17 cellular contexts compared by ENCODE assay signal in genomic region chr1:73800376-73800775, GRCh38.
DNase-seq lines count a peak whose midpoint lies in the region; ATAC-seq and TF ChIP-seq lines count a peak whose summit lies in the region.
"Had no signal": no experiment of that assay in that cellular context is flagged by ENCODE, and none has a peak within 500 bp of the region (broad histone marks: within the 10 kb centered on the region; RNA-seq: fewer than 3 reads in every experiment).

No MANE protein-coding gene starts in this region.

- ATAC-seq in left lung: peak; percentile 47
- ATAC-seq in GM18505 (IDR thresholded peaks at IDR 0.05; ENCODE audit: unreplicated experiment): no peak
- ATAC-seq: activated CD8-positive, alpha-beta T cell treated with anti-CD3 and anti-CD28 coated beads for 36 hours; esophagus mucosa; natural killer cell treated with Interleukin-12 subunit alpha and Interleukin-12 subunit beta and Interleukin-15 and Interleukin-18, amount 100 ng/mL, for 72 hours; Panc1 had no signal

- DNase-seq in AG20443 (ENCODE audit: low spot score) (peak; percentile 33), LoVo (ENCODE audit: low spot score) (peak; percentile 57), epithelial cell of esophagus (ENCODE audit: low read depth) (peak; percentile 67), left lung (no peak), NCI-H1694 (lab: John Stamatoyannopoulos, UW) (no peak), T-helper 2 cell (no peak), suprapubic skin (ENCODE audit: low spot score in 2 of 2) (no peak)
- DNase-seq: activated CD8-positive, alpha-beta T cell treated with anti-CD3 and anti-CD28 coated beads for 36 hours; amygdala; cortex of kidney; NCI-H526 treated with DMSO at 0.1 percent for 48 hours had no signal

- H3K4me1 ChIP-seq in left lung: no peaks in the 10 kb centered on the region
- H3K4me1 ChIP-seq in suprapubic skin: no peaks in the 10 kb centered on the region
- H3K4me1 ChIP-seq: BLaER1 had no signal

- WGBS in suprapubic skin: 35% methylated on average over 2 of the region's 2 CpGs

- H3K27ac ChIP-seq in left lung (no peak overlapping the region), suprapubic skin (no peak overlapping the region)
- H3K27ac ChIP-seq: BLaER1, VCaP had no signal

- TF ChIP-seq EP300 in suprapubic skin (IDR thresholded peaks at IDR 0.05): no peak

- TF ChIP-seq POLR2A in GM18505 (IDR thresholded peaks at IDR 0.05; ENCODE audit: borderline replicate concordance, extremely low read depth, insufficient read depth, insufficient read length): no peak
- no peak for TF ChIP-seq POLR2A in suprapubic skin (IDR thresholded peaks at IDR 0.05)

- TF ChIP-seq CTCF in epithelial cell of esophagus (IDR thresholded peaks at IDR 0.05; ENCODE audit: insufficient read depth, low read depth, low read length, missing control alignments): no peak
- no peak for TF ChIP-seq CTCF in left lung (IDR thresholded peaks at IDR 0.05)
- TF ChIP-seq CTCF in suprapubic skin (IDR thresholded peaks at IDR 0.05): no peak

- H3K36me3 ChIP-seq in left lung (no peaks in the 10 kb centered on the region), suprapubic skin (no peaks in the 10 kb centered on the region)
- H3K36me3 ChIP-seq: BLaER1 had no signal

- H3K4me3 ChIP-seq in epithelial cell of esophagus (ENCODE audit: low read length): no peak overlapping the region
- no peak overlapping the region for H3K4me3 ChIP-seq in left lung
- no peak overlapping the region for H3K4me3 ChIP-seq in suprapubic skin
- H3K4me3 ChIP-seq: BLaER1 had no signal

- H3K9me3 ChIP-seq in left lung (no peaks in the 10 kb centered on the region), suprapubic skin (no peaks in the 10 kb centered on the region)
- H3K9me3 ChIP-seq: BLaER1 had no signal

- intact Hi-C loops in left lung (cut with DNase I): no loop called here

- H3K27me3 ChIP-seq in left lung (no peaks in the 10 kb centered on the region), suprapubic skin (no peaks in the 10 kb centered on the region)
- H3K27me3 ChIP-seq: BLaER1 had no signal

Comparison
In these comparisons a context has a peak if more than half of its experiments do, and no peak if none do; other contexts are left out.
1. DNase-seq: peak in AG20443 (single experiment), LoVo (single experiment) and epithelial cell of esophagus (single experiment); none in left lung (0 of 2), NCI-H1694 (single experiment), T-helper 2 cell (0 of 5) and suprapubic skin (0 of 2).